2 cellular contexts compared by ENCODE assay signal in genomic region chr10:84375881-84376280, GRCh38.
A peak's percentile ranks its signal among the peaks of the same experiment; 100 is the strongest.
TF ChIP-seq lines count a peak whose summit lies in the region.

No MANE protein-coding gene starts in this region.

TF ChIP-seq in GM12891, 5 proteins besides CTCF, POLR2A, EP300 and RAD21 (continued from another document):
- no peak for TF ChIP-seq POU2F2 (IDR thresholded peaks at IDR 0.05; ENCODE audit: low read depth, low read length)
- TF ChIP-seq PAX5 (IDR thresholded peaks at IDR 0.05; ENCODE audit: insufficient read depth, low read length, severe bottlenecking): no peak
- no peak for TF ChIP-seq POLR2AphosphoS5 (IDR thresholded peaks at IDR 0.05; ENCODE audit: low read depth, low read length)

TF ChIP-seq in K562, 482 proteins besides CTCF, POLR2A, EP300 and RAD21:
- TF ChIP-seq CEBPG (CRISPR knock-in tag; IDR thresholded peaks at IDR 0.05) (no peak), CEBPG (tag; conservative IDR thresholded peaks at IDR 0.05 in 1 of 2, IDR thresholded peaks at IDR 0.05 in 1 of 2) (peak; percentile 16 to 40; a peak in 2 of 4 replicates), ZBTB7A (IDR thresholded peaks at IDR 0.05; ENCODE audit: borderline replicate concordance, control insufficient read depth, low read depth, low read length) (no peak), THRB (CRISPR knock-in tag; conservative IDR thresholded peaks at IDR 0.05) (no peak), HDAC3 (IDR thresholded peaks at IDR 0.05; ENCODE audit: borderline replicate concordance, partially characterized antibody) (no peak), ATF4 (CRISPR knock-in tag; IDR thresholded peaks at IDR 0.05) (no peak), ZNF12 (CRISPR knock-in tag; IDR thresholded peaks at IDR 0.05) (no peak), ARHGAP35 (IDR thresholded peaks at IDR 0.05; ENCODE audit: partially characterized antibody) (no peak), MAFF (IDR thresholded peaks at IDR 0.05; ENCODE audit: low read length) (peak; percentile 20; the same call in 1 of the 2 replicates), ZNF316 (IDR thresholded peaks at IDR 0.05) (peak; percentile 63), MAFG (tag; conservative IDR thresholded peaks at IDR 0.05) (peak; percentile 30; the same call in 1 of the 2 replicates), ZNF512 (tag; IDR thresholded peaks at IDR 0.05) (0 out of 2 replicates have a peak, but pooled peaks have one; percentile 5)
